Comparison of ENCODE assay signal across 11 cellular contexts in genomic region chr16:17258848-17259713, GRCh38.
DNase-seq lines count a peak whose midpoint lies in the region; ATAC-seq, FAIRE-seq and TF ChIP-seq lines count a peak whose summit lies in the region.
"Had no signal": no experiment of that assay in that cellular context is flagged by ENCODE, and none has a peak within 500 bp of the region (broad histone marks: within the 10 kb centered on the region; RNA-seq: fewer than 3 reads in every experiment).

No MANE protein-coding gene starts in this region.

- intact Hi-C loops in activated CD4-positive, alpha-beta T cell treated with anti-CD3 and anti-CD28 coated beads, Interleukin-2, amount 10 ng/mL, durations not matched to agents 24 days and 14 days (cut with micrococcal nuclease): no loop called here
- intact Hi-C loops in activated CD4-positive, alpha-beta T cell treated with anti-CD3 and anti-CD28 coated beads for 36 hours (cut with DNase I, micrococcal nuclease): no loop called here
- intact Hi-C loops in stomach (cut with DNase I; ENCODE audit: low total_unique reads): no loop called here

- no peak for DNase-seq in activated CD4-positive, alpha-beta T cell treated with anti-CD3 and anti-CD28 coated beads, Interleukin-2, amount 10 ng/mL, durations not matched to agents 24 days and 14 days
- no peak for DNase-seq in activated CD4-positive, alpha-beta T cell treated with anti-CD3 and anti-CD28 coated beads for 36 hours
- DNase-seq in activated naive CD8-positive, alpha-beta T cell treated with anti-CD3 and anti-CD28 coated beads, Interleukin-2, amount 50 U/mL, for 24 hours: no peak
- no peak for DNase-seq in stomach
- no peak for DNase-seq in urothelium cell line (ENCODE audit: low spot score)
- DNase-seq in NCI-H526 treated with DMSO at 0.1 percent for 48 hours (lab: John Stamatoyannopoulos, UW): no peak
- no peak for DNase-seq in stimulated activated CD4-positive, alpha-beta T cell treated with anti-CD3 and anti-CD28 coated beads, Interleukin-4, amount 100 ng/mL, for 4 hours
- DNase-seq: HCEC 1CT had no signal

- ATAC-seq in activated CD4-positive, alpha-beta T cell treated with anti-CD3 and anti-CD28 coated beads for 36 hours: no peak
- ATAC-seq in HG03066 (IDR thresholded peaks at IDR 0.05; ENCODE audit: low read depth, unreplicated experiment): peak; percentile 93
- ATAC-seq in activated naive CD8-positive, alpha-beta T cell treated with anti-CD3 and anti-CD28 coated beads, Interleukin-2, amount 50 U/mL, for 24 hours: peak; percentile 52
- ATAC-seq: SK-N-SH treated with all-trans-retinoic acid at 6 μM for 48 hours had no signal

- H3K27me3 Mint-ChIP-seq in activated CD4-positive, alpha-beta T cell treated with anti-CD3 and anti-CD28 coated beads, Interleukin-2, amount 10 ng/mL, durations not matched to agents 24 days and 14 days: no peaks in the 10 kb centered on the region
- H3K27me3 Mint-ChIP-seq in activated CD4-positive, alpha-beta T cell treated with anti-CD3 and anti-CD28 coated beads for 36 hours: no peaks in the 10 kb centered on the region
- H3K27me3 Mint-ChIP-seq in activated naive CD8-positive, alpha-beta T cell treated with anti-CD3 and anti-CD28 coated beads, Interleukin-2, amount 50 U/mL, for 24 hours: no peaks in the 10 kb centered on the region

- H3K27me3 ChIP-seq in stomach: no peaks in the 10 kb centered on the region

- H3K36me3 ChIP-seq in stomach: peaks cover 0 to 14% (median 6%) of the 10 kb centered on the region in 4 donors

- H3K4me1 Mint-ChIP-seq in activated CD4-positive, alpha-beta T cell treated with anti-CD3 and anti-CD28 coated beads, Interleukin-2, amount 10 ng/mL, durations not matched to agents 24 days and 14 days: peaks cover 25% of the 10 kb centered on the region
- H3K4me1 Mint-ChIP-seq in activated CD4-positive, alpha-beta T cell treated with anti-CD3 and anti-CD28 coated beads for 36 hours: peaks cover 13% of the 10 kb centered on the region
- peaks cover 28% of the 10 kb centered on the region for H3K4me1 Mint-ChIP-seq in activated naive CD8-positive, alpha-beta T cell treated with anti-CD3 and anti-CD28 coated beads, Interleukin-2, amount 50 U/mL, for 24 hours

- no peak for TF ChIP-seq POLR2A in stomach (IDR thresholded peaks at IDR 0.05)

- peak overlapping the region in 4 of 5 donors; percentile 7 to 57 (median 37) for H3K27ac ChIP-seq in stomach

- no peak for FAIRE-seq in urothelium cell line (lab: Jason Lieb, UNC)
- FAIRE-seq: astrocyte had no signal

- H3K36me3 Mint-ChIP-seq in activated CD4-positive, alpha-beta T cell treated with anti-CD3 and anti-CD28 coated beads, Interleukin-2, amount 10 ng/mL, durations not matched to agents 24 days and 14 days (ENCODE audit: low read depth): peaks cover 24% of the 10 kb centered on the region
- peaks cover 3% of the 10 kb centered on the region for H3K36me3 Mint-ChIP-seq in activated CD4-positive, alpha-beta T cell treated with anti-CD3 and anti-CD28 coated beads for 36 hours (ENCODE audit: low read depth)
- peaks cover 2% of the 10 kb centered on the region for H3K36me3 Mint-ChIP-seq in activated naive CD8-positive, alpha-beta T cell treated with anti-CD3 and anti-CD28 coated beads, Interleukin-2, amount 50 U/mL, for 24 hours (ENCODE audit: low read depth)

- H3K27ac Mint-ChIP-seq in activated CD4-positive, alpha-beta T cell treated with anti-CD3 and anti-CD28 coated beads, Interleukin-2, amount 10 ng/mL, durations not matched to agents 24 days and 14 days: peak overlapping the region; percentile 10
- H3K27ac Mint-ChIP-seq in activated CD4-positive, alpha-beta T cell treated with anti-CD3 and anti-CD28 coated beads for 36 hours: no peak overlapping the region
- peak overlapping the region; percentile 60 for H3K27ac Mint-ChIP-seq in activated naive CD8-positive, alpha-beta T cell treated with anti-CD3 and anti-CD28 coated beads, Interleukin-2, amount 50 U/mL, for 24 hours

- H3K4me3 ChIP-seq in stomach: no peak overlapping the region

- CTCF ChIA-PET in activated CD4-positive, alpha-beta T cell treated with anti-CD3 and anti-CD28 coated beads for 36 hours (lab: Charles Lee): no interaction called here

- H3K4me1 ChIP-seq in stomach: peaks cover 0 to 8% (median 5%) of the 10 kb centered on the region in 4 donors

- H3K9me3 Mint-ChIP-seq in activated CD4-positive, alpha-beta T cell treated with anti-CD3 and anti-CD28 coated beads, Interleukin-2, amount 10 ng/mL, durations not matched to agents 24 days and 14 days: no peaks in the 10 kb centered on the region
- H3K9me3 Mint-ChIP-seq in activated CD4-positive, alpha-beta T cell treated with anti-CD3 and anti-CD28 coated beads for 36 hours (ENCODE audit: low read depth): no peaks in the 10 kb centered on the region
- no peaks in the 10 kb centered on the region for H3K9me3 Mint-ChIP-seq in activated naive CD8-positive, alpha-beta T cell treated with anti-CD3 and anti-CD28 coated beads, Interleukin-2, amount 50 U/mL, for 24 hours

- WGBS in stomach, 5 donors: 77 to 87% (median 83%) methylated on average over 23 of the region's 23 CpGs

- H3K9me3 ChIP-seq in stomach: no peaks in the 10 kb centered on the region

- POLR2A ChIA-PET in activated CD4-positive, alpha-beta T cell treated with anti-CD3 and anti-CD28 coated beads for 36 hours (lab: Charles Lee): no interaction called here

- no peak for TF ChIP-seq EP300 in stomach (IDR thresholded peaks at IDR 0.05)

- TF ChIP-seq CTCF in stomach (IDR thresholded peaks at IDR 0.05): no peak

- H3K4me3 Mint-ChIP-seq in activated CD4-positive, alpha-beta T cell treated with anti-CD3 and anti-CD28 coated beads, Interleukin-2, amount 10 ng/mL, durations not matched to agents 24 days and 14 days: no peak overlapping the region
- H3K4me3 Mint-ChIP-seq in activated CD4-positive, alpha-beta T cell treated with anti-CD3 and anti-CD28 coated beads for 36 hours: no peak overlapping the region
- H3K4me3 Mint-ChIP-seq in activated naive CD8-positive, alpha-beta T cell treated with anti-CD3 and anti-CD28 coated beads, Interleukin-2, amount 50 U/mL, for 24 hours: no peak overlapping the region
